ENCODE assay signal across 8 cellular contexts in the genomic region with DNA sequence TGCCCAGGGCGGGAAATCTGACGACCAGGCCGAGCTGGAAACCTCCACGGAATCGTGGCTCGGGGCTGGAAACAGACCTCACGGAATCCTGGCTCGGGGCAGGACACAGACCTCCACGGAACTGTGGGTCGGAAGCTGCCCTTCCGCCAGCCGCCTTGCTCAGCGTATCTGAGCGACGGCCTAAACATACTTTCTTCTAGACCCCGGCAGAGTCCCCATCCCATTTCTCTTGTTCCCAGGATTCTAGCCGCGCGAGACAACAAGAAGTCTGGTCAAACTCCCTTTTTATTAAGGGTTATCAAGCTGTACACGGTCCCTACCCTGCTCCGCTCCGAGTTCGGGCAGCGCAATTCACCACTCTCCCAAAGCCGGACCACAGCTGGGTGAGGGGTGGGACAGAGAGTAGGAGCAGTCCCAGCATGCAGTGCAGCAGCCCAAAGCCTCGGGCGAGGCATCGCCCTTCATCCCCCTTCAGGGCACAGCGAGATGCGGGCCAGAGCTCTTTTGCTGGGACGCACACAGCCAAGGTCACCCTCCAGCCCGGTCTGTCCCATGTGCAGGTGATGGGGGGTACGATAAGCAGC. TPM values are rescaled to one million over a fixed set of nuclear protein-coding genes. Genes with fewer than 3 reads are reported as not detected.
DNase-seq lines count a peak whose midpoint lies in the region; ATAC-seq and TF ChIP-seq lines count a peak whose summit lies in the region.

No MANE protein-coding gene starts in this region.

- peaks cover 7% of the 10 kb centered on the region for H3K4me1 ChIP-seq in HUES64 (ENCODE audit: insufficient read depth, low read length)
- H3K4me1 ChIP-seq in muscle layer of duodenum (ENCODE audit: control insufficient read depth in 1 of 2, insufficient read depth in 2 of 2, low read length in 2 of 2): peaks cover 7 to 35% of the 10 kb centered on the region in 2 donors

- H3K9ac ChIP-seq in HUES64 (ENCODE audit: low read depth, low read length): peak overlapping the region; percentile 88

- no peaks in the 10 kb centered on the region for H3K27me3 ChIP-seq in HUES64 (ENCODE audit: insufficient read depth, low read length)
- no peaks in the 10 kb centered on the region for H3K27me3 ChIP-seq in muscle layer of duodenum (ENCODE audit: low read depth, low read length)

- POLR2A ChIA-PET in AG04449 (lab: Yijun Ruan, JAX): interaction anchor here (1.0 to 2.7 kb wide), 6 partner anchors 10 to 60 kb away, joined by 4 to 27 read pairs (median 13); a partner anchor contains a TSS

- H3K4me3 ChIP-seq in AG04449 (ENCODE audit: low read depth, low read length): peak overlapping the region; percentile 69
- peak overlapping the region; percentile 63 for H3K4me3 ChIP-seq in HUES64 (ENCODE audit: low read length)
- H3K4me3 ChIP-seq in muscle layer of duodenum (ENCODE audit: low read depth in 1 of 2, low read length in 2 of 2): peak overlapping the region; percentile 60 to 75

- no peak for ATAC-seq in HG03469 (IDR thresholded peaks at IDR 0.05; ENCODE audit: unreplicated experiment)
- no peak for ATAC-seq in GM19455 (IDR thresholded peaks at IDR 0.05; ENCODE audit: unreplicated experiment)

- DNase-seq in AG04449 (ENCODE audit: low read depth, low spot score): no peak
- no peak for DNase-seq in superior temporal gyrus (ENCODE audit: extremely low spot score)
- no peak for DNase-seq in amygdala (lab: John Stamatoyannopoulos, UW)

- peak overlapping the region; percentile 18; the same call in 1 of the 2 replicates for H3K27ac ChIP-seq in HUES64 (ENCODE audit: low read depth, low read length)
- H3K27ac ChIP-seq in cingulate gyrus (ENCODE audit: low read depth, low read length): peak overlapping the region; percentile 87
- H3K27ac ChIP-seq in muscle layer of duodenum (ENCODE audit: low read length): peak overlapping the region; percentile 69

- H3K36me3 ChIP-seq in HUES64 (ENCODE audit: insufficient read depth, low read length) (peaks cover 52% of the 10 kb centered on the region), muscle layer of duodenum (ENCODE audit: control insufficient read depth in 1 of 2, insufficient read depth in 2 of 2, low read length in 2 of 2) (peaks cover 42 to 75% of the 10 kb centered on the region in 2 donors)

- H3K9me3 ChIP-seq in HUES64 (ENCODE audit: insufficient read depth, low read depth, low read length): no peaks in the 10 kb centered on the region
- no peaks in the 10 kb centered on the region for H3K9me3 ChIP-seq in muscle layer of duodenum (ENCODE audit: control insufficient read depth in 1 of 2, low read length in 2 of 2)

- CTCF ChIA-PET in AG04449 (lab: Yijun Ruan, JAX): interaction anchor here (0.9 to 5.8 kb wide), 11 partner anchors 8 to 80 kb away, joined by 3 to 40 read pairs (median 4); a partner anchor contains a TSS

- WGBS in HUES64: 33% methylated on average over 33 of the region's 33 CpGs

- TF ChIP-seq CTCF in AG04449 (IDR thresholded peaks at IDR 0.05; ENCODE audit: insufficient read depth, low read length, missing control alignments): no peak

RNA-seq across cellular contexts. Expression of a gene that starts 0.4 kb away (rescaled TPM):
- polyA plus RNA-seq in HUES64 (2013, experiment 1 of 2): 16.3 TPM
- polyA plus RNA-seq in HUES64 (2013, experiment 2 of 2): 20.2 TPM

RNA-seq across cellular contexts. Expression of a gene that starts 10.2 kb away (rescaled TPM):
- polyA plus RNA-seq in HUES64 (2013, experiment 1 of 2): 24.4 TPM
- 34.3 TPM for polyA plus RNA-seq in HUES64 (2013, experiment 2 of 2)

RNA-seq across cellular contexts. Expression of a gene that starts 10.4 kb away (rescaled TPM):
- polyA plus RNA-seq in HUES64 (2013, experiment 1 of 2): 17.8 TPM
- polyA plus RNA-seq in HUES64 (2013, experiment 2 of 2): 18.8 TPM

RNA-seq across cellular contexts. Expression of a gene that starts 12.6 kb away (rescaled TPM):
- polyA plus RNA-seq in HUES64 (2013, experiment 1 of 2): 14.8 TPM
- 16.7 TPM for polyA plus RNA-seq in HUES64 (2013, experiment 2 of 2)

RNA-seq across cellular contexts. Expression of a gene that starts 26.0 kb away (rescaled TPM):
- polyA plus RNA-seq in HUES64 (2013, experiment 1 of 2): 3.2 TPM
- polyA plus RNA-seq in HUES64 (2013, experiment 2 of 2): 5.6 TPM

Comparison
In these comparisons a context has a peak if more than half of its experiments do, and no peak if none do; other contexts are left out.
1. H3K27ac ChIP-seq: peak in every context shown above with its lines; median percentile 87 in cingulate gyrus; 69 in muscle layer of duodenum; 18 in HUES64.